In the genomic region with DNA sequence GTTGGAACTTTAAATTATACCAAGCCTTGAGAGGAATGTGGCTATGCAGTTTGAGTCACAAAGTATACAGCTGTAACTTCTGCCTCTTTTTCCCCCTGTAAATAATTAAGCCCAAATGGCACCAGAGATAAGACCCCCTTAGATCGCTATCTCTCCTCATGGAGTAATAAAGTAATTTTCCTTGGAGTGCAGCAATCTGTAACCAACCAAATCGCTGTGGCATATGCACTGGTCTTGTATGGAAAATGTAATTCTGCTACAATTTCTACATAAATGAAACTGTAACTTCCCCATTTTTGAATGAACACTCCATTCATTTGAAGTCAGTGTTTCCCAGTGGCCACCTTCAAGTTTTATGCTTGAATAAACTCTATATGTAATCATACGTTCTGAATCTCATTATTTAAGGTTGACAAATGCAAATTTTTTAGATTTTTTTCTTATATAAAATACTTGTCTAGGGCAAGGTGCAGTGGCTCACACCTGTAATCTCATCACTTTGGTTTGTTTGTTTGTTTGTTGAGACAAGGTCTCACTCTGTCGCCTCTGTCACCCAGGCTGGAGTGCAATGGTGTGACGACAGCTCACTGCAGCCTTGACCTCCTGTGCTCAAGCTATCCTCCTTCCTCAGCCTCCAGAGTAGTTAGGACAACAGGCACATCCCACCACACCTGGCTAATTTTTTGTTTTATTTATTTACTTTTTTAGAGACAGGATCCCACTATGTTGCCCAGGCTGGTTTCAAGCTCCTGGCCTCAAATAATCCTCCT, we compare ENCODE assay signal across 17 cellular contexts. TPM values are rescaled to one million over a fixed set of nuclear protein-coding genes. Genes with fewer than 3 reads are reported as not detected.
DNase-seq lines count a peak whose midpoint lies in the region; ATAC-seq and TF ChIP-seq lines count a peak whose summit lies in the region.
"Had no signal": no experiment of that assay in that cellular context is flagged by ENCODE, and none has a peak within 500 bp of the region (broad histone marks: within the 10 kb centered on the region; RNA-seq: fewer than 3 reads in every experiment).

No MANE protein-coding gene starts in this region.

- H3K9me2 ChIP-seq in Loucy (replicated peaks; ENCODE audit: low read depth, low read length), result no peaks in the 10 kb centered on the region

- no peak overlapping the region for H3K9ac ChIP-seq in Loucy (ENCODE audit: low read depth, low read length, poor library complexity, severe bottlenecking)

- H3K27ac Mint-ChIP-seq in naive thymus-derived CD4-positive, alpha-beta T cell, result peak overlapping the region in 1 of 9 donors; percentile 74
- H3K27ac Mint-ChIP-seq: stimulated activated naive CD8-positive, alpha-beta T cell treated with anti-CD3 and anti-CD28 coated beads, Interleukin-15, Interleukin-2, amounts not matched to agents 100 ng/mL and 50 ng/mL, for 24 hours had no signal

- peaks cover 9 to 26% (median 17%) of the 10 kb centered on the region in 7 donors for H3K4me1 Mint-ChIP-seq in naive thymus-derived CD4-positive, alpha-beta T cell

- TF ChIP-seq EP300 in sigmoid colon (IDR thresholded peaks at IDR 0.05), result no peak

- no peaks in the 10 kb centered on the region for H3F3A ChIP-seq in Loucy (ENCODE audit: low read depth)

- ATAC-seq in GM19043 (IDR thresholded peaks at IDR 0.05; ENCODE audit: low read depth, unreplicated experiment) (peak; percentile 61), GM18517 (IDR thresholded peaks at IDR 0.05; ENCODE audit: unreplicated experiment) (no peak)
- ATAC-seq in naive thymus-derived CD4-positive, alpha-beta T cell, result peak; percentile 34

- TF ChIP-seq CTCF in Loucy (conservative IDR thresholded peaks at IDR 0.05; ENCODE audit: low read length) (no peak), sigmoid colon (IDR thresholded peaks at IDR 0.05) (no peak)

- H3K9me3 ChIP-seq in Loucy (ENCODE audit: insufficient read depth, low read depth, low read length) (no peaks in the 10 kb centered on the region), sigmoid colon (no peaks in the 10 kb centered on the region)
- H3K9me3 ChIP-seq in naive thymus-derived CD4-positive, alpha-beta T cell (ENCODE audit: control insufficient read depth in 2 of 3, low read length in 3 of 3), result no peaks in the 10 kb centered on the region
- H3K9me3 ChIP-seq: BE2C had no signal

- peak overlapping the region; percentile 42 for H3K4me2 ChIP-seq in Loucy (ENCODE audit: low read depth, low read length, poor library complexity, severe bottlenecking)

- DNase-seq in SKM-1 treated with dmso at 0.1 percent for 144 hours (lab: John Stamatoyannopoulos, UW; ENCODE audit: unreplicated experiment) (peak; percentile 11), sigmoid colon (no peak), NCI-H748 (lab: John Stamatoyannopoulos, UW; ENCODE audit: unreplicated experiment) (no peak), NCI-H2196 treated with DMSO at 0.1 percent for 48 hours (lab: John Stamatoyannopoulos, UW; ENCODE audit: unreplicated experiment) (no peak)
- DNase-seq in naive thymus-derived CD4-positive, alpha-beta T cell, result no peak
- DNase-seq: BE2C, cortex of kidney, islet precursor cell, midbrain, NCI-H1092 treated with DMSO at 0.1 percent for 48 hours, T-helper 1 cell had no signal

- POLR2A ChIA-PET in naive thymus-derived CD4-positive, alpha-beta T cell (lab: Charles Lee), result no interaction called here

- no peaks in the 10 kb centered on the region for H3K27me3 Mint-ChIP-seq in naive thymus-derived CD4-positive, alpha-beta T cell
- H3K27me3 Mint-ChIP-seq: stimulated activated naive CD8-positive, alpha-beta T cell treated with anti-CD3 and anti-CD28 coated beads, Interleukin-15, Interleukin-2, amounts not matched to agents 100 ng/mL and 50 ng/mL, for 24 hours had no signal

- H3K4me3 Mint-ChIP-seq in naive thymus-derived CD4-positive, alpha-beta T cell, result no peak overlapping the region
- H3K4me3 Mint-ChIP-seq: stimulated activated naive CD8-positive, alpha-beta T cell treated with anti-CD3 and anti-CD28 coated beads, Interleukin-15, Interleukin-2, amounts not matched to agents 100 ng/mL and 50 ng/mL, for 24 hours had no signal

- no peaks in the 10 kb centered on the region for H3K9me3 Mint-ChIP-seq in naive thymus-derived CD4-positive, alpha-beta T cell
- H3K9me3 Mint-ChIP-seq: stimulated activated naive CD8-positive, alpha-beta T cell treated with anti-CD3 and anti-CD28 coated beads, Interleukin-15, Interleukin-2, amounts not matched to agents 100 ng/mL and 50 ng/mL, for 24 hours had no signal

- peaks cover 14% of the 10 kb centered on the region; the same call in 1 of the 2 replicates for H3K79me2 ChIP-seq in Loucy (ENCODE audit: insufficient read depth, low read length)

- no peak overlapping the region for H2AFZ ChIP-seq in Loucy (ENCODE audit: low read length)

- H3K27me3 ChIP-seq in Loucy (ENCODE audit: insufficient read depth, low read length, poor library complexity, severe bottlenecking) (no peaks in the 10 kb centered on the region), sigmoid colon (no peaks in the 10 kb centered on the region)
- H3K27me3 ChIP-seq in naive thymus-derived CD4-positive, alpha-beta T cell (ENCODE audit: control insufficient read depth in 2 of 2, insufficient read depth in 2 of 2, low read length in 2 of 2), result no peaks in the 10 kb centered on the region
- H3K27me3 ChIP-seq: BE2C had no signal

- intact Hi-C loops in naive thymus-derived CD4-positive, alpha-beta T cell (cut with micrococcal nuclease), result no loop called here
- intact Hi-C loops in sigmoid colon (cut with DNase I), result no loop called here

- H3K36me3 Mint-ChIP-seq in naive thymus-derived CD4-positive, alpha-beta T cell, result peaks cover 0 to 8% (median 0%) of the 10 kb centered on the region in 5 donors

- no peak for TF ChIP-seq POLR2A in sigmoid colon (IDR thresholded peaks at IDR 0.05)

- H3K27ac ChIP-seq in naive thymus-derived CD4-positive, alpha-beta T cell (ENCODE audit: low read depth, low read length), result no peak overlapping the region
- no peak overlapping the region for H3K27ac ChIP-seq in sigmoid colon
- H3K27ac ChIP-seq: epithelial cell of prostate, skin epidermis had no signal

- 13 to 53% methylated on average over 5 of the region's 5 CpGs for WGBS in sigmoid colon, 2 donors

- no peaks in the 10 kb centered on the region for H4K20me1 ChIP-seq in Loucy (ENCODE audit: insufficient read depth, low read length, poor library complexity, severe bottlenecking)

- CTCF ChIA-PET in naive thymus-derived CD4-positive, alpha-beta T cell (lab: Charles Lee), result no interaction called here

- no peaks in the 10 kb centered on the region for H3K36me3 ChIP-seq in Loucy (ENCODE audit: insufficient read depth, low read length)
- H3K36me3 ChIP-seq in naive thymus-derived CD4-positive, alpha-beta T cell (ENCODE audit: control insufficient read depth in 2 of 3, insufficient read depth in 3 of 3, low read length in 3 of 3), result no peaks in the 10 kb centered on the region
- no peaks in the 10 kb centered on the region for H3K36me3 ChIP-seq in sigmoid colon
- H3K36me3 ChIP-seq: BE2C had no signal

- peak overlapping the region; percentile 17 for H3K4me3 ChIP-seq in Loucy (ENCODE audit: low read length, poor library complexity, severe bottlenecking)
- no peak overlapping the region for H3K4me3 ChIP-seq in naive thymus-derived CD4-positive, alpha-beta T cell (ENCODE audit: low read length)
- H3K4me3 ChIP-seq in sigmoid colon, result no peak overlapping the region
- H3K4me3 ChIP-seq: skin epidermis had no signal

- H3K4me1 ChIP-seq in Loucy (ENCODE audit: insufficient read depth, low read length, poor library complexity, severe bottlenecking), result peaks cover 12% of the 10 kb centered on the region
- H3K4me1 ChIP-seq in naive thymus-derived CD4-positive, alpha-beta T cell (ENCODE audit: control insufficient read depth in 2 of 2, insufficient read depth in 2 of 2, low read length in 2 of 2), result peaks cover 0 to under 1% of the 10 kb centered on the region in 2 donors
- H3K4me1 ChIP-seq in sigmoid colon, result no peaks in the 10 kb centered on the region
- H3K4me1 ChIP-seq: BE2C had no signal

RNA-seq across cellular contexts. Expression of gene SUSD1, which starts 12.3 kb away (rescaled TPM):
- total RNA-seq in naive thymus-derived CD4-positive, alpha-beta T cell, result 10 to 100 TPM in 3 of 5 experiments, 1 to 10 TPM in 2; 2.3 to 27.0 (median 10.7) TPM
- polyA plus RNA-seq in naive thymus-derived CD4-positive, alpha-beta T cell, result 1 to 10 TPM; 3.6 to 4.6 TPM
- 1 to 10 TPM; 3.8 to 6.4 (median 4.6) TPM for total RNA-seq in sigmoid colon
- polyA plus RNA-seq in sigmoid colon, result 10 to 100 TPM in 1 of 3 donors, 1 to 10 TPM in 2; 1.8 to 10.7 (median 5.5) TPM
